1 cellular context compared by ENCODE assay signal in the genomic region with DNA sequence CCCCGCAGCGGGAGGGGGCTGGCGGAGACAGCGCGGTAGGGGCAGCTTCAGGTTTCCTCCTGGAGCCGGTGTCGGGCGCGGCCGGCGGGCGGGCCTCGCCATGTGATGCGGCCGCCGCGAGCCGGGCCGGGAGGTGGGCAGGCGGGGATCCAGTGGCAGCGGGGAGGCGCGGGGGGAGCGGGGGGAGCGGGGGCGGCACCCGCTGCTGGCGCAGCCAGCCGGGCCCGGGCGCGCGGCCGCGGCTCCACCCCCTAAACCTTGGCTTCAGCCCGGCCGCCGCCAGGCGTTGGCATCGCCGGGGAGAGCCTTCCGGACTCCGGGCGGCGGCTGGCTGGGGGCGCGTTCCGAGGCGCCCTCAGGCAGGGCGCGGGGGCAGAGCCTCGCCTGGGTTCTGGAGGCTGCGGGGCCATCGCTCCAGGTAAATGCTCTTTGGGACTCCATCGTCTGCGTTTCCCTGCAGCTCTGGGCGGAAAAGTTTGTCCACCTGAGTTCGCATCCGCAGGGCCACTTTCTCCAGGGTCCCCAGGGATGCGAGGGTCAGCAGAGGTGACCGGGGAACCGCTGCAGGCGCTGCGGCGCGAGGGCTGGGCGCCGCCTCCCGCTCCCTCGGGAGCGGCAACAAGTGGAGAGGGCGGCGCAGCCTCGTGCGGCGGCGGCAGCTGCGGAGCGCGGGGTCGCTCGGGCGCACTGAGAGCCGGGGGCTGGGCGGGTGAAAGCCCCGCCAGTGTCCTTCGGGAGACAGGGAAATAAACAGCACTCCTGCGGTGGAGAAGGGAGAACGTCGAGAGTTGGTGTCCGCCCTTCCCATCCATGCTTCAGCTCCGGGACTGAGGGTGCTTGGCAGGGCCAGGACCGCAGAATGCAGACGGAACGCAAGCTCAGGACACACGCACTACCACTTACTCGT.
TF ChIP-seq lines count a peak whose summit lies in the region.

A gene with protein sequence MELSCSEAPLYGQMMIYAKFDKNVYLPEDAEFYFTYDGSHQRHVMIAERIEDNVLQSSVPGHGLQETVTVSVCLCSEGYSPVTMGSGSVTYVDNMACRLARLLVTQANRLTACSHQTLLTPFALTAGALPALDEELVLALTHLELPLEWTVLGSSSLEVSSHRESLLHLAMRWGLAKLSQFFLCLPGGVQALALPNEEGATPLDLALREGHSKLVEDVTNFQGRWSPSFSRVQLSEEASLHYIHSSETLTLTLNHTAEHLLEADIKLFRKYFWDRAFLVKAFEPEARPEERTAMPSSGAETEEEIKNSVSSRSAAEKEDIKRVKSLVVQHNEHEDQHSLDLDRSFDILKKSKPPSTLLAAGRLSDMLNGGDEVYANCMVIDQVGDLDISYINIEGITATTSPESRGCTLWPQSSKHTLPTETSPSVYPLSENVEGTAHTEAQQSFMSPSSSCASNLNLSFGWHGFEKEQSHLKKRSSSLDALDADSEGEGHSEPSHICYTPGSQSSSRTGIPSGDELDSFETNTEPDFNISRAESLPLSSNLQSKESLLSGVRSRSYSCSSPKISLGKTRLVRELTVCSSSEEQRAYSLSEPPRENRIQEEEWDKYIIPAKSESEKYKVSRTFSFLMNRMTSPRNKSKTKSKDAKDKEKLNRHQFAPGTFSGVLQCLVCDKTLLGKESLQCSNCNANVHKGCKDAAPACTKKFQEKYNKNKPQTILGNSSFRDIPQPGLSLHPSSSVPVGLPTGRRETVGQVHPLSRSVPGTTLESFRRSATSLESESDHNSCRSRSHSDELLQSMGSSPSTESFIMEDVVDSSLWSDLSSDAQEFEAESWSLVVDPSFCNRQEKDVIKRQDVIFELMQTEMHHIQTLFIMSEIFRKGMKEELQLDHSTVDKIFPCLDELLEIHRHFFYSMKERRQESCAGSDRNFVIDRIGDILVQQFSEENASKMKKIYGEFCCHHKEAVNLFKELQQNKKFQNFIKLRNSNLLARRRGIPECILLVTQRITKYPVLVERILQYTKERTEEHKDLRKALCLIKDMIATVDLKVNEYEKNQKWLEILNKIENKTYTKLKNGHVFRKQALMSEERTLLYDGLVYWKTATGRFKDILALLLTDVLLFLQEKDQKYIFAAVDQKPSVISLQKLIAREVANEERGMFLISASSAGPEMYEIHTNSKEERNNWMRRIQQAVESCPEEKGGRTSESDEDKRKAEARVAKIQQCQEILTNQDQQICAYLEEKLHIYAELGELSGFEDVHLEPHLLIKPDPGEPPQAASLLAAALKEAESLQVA (N-terminal part only) (plus strand): TSS at position 292 of the 907 bp plus-strand sequence. CDS start 58,656 bp downstream, outside the sequence.

TF ChIP-seq in GM12878, 131 proteins besides CTCF, POLR2A, EP300 and RAD21 (continues in another document):
- TF ChIP-seq HDAC6 (IDR thresholded peaks at IDR 0.05; ENCODE audit: unreplicated experiment) = no peak
- no peak for TF ChIP-seq MYB (IDR thresholded peaks at IDR 0.05; ENCODE audit: borderline replicate concordance, low read depth, low read length)
- TF ChIP-seq, protein P1, sequence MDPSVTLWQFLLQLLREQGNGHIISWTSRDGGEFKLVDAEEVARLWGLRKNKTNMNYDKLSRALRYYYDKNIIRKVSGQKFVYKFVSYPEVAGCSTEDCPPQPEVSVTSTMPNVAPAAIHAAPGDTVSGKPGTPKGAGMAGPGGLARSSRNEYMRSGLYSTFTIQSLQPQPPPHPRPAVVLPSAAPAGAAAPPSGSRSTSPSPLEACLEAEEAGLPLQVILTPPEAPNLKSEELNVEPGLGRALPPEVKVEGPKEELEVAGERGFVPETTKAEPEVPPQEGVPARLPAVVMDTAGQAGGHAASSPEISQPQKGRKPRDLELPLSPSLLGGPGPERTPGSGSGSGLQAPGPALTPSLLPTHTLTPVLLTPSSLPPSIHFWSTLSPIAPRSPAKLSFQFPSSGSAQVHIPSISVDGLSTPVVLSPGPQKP (IDR thresholded peaks at IDR 0.05; ENCODE audit: low read depth, low read length) = no peak
- TF ChIP-seq, protein P2, sequence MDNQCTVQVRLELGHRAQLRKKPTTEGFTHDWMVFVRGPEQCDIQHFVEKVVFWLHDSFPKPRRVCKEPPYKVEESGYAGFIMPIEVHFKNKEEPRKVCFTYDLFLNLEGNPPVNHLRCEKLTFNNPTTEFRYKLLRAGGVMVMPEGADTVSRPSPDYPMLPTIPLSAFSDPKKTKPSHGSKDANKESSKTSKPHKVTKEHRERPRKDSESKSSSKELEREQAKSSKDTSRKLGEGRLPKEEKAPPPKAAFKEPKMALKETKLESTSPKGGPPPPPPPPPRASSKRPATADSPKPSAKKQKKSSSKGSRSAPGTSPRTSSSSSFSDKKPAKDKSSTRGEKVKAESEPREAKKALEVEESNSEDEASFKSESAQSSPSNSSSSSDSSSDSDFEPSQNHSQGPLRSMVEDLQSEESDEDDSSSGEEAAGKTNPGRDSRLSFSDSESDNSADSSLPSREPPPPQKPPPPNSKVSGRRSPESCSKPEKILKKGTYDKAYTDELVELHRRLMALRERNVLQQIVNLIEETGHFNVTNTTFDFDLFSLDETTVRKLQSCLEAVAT (IDR thresholded peaks at IDR 0.05) = no peak
- TF ChIP-seq, protein P3, sequence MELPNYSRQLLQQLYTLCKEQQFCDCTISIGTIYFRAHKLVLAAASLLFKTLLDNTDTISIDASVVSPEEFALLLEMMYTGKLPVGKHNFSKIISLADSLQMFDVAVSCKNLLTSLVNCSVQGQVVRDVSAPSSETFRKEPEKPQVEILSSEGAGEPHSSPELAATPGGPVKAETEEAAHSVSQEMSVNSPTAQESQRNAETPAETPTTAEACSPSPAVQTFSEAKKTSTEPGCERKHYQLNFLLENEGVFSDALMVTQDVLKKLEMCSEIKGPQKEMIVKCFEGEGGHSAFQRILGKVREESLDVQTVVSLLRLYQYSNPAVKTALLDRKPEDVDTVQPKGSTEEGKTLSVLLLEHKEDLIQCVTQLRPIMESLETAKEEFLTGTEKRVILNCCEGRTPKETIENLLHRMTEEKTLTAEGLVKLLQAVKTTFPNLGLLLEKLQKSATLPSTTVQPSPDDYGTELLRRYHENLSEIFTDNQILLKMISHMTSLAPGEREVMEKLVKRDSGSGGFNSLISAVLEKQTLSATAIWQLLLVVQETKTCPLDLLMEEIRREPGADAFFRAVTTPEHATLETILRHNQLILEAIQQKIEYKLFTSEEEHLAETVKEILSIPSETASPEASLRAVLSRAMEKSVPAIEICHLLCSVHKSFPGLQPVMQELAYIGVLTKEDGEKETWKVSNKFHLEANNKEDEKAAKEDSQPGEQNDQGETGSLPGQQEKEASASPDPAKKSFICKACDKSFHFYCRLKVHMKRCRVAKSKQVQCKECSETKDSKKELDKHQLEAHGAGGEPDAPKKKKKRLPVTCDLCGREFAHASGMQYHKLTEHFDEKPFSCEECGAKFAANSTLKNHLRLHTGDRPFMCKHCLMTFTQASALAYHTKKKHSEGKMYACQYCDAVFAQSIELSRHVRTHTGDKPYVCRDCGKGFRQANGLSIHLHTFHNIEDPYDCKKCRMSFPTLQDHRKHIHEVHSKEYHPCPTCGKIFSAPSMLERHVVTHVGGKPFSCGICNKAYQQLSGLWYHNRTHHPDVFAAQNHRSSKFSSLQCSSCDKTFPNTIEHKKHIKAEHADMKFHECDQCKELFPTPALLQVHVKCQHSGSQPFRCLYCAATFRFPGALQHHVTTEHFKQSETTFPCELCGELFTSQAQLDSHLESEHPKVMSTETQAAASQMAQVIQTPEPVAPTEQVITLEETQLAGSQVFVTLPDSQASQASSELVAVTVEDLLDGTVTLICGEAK (IDR thresholded peaks at IDR 0.05; ENCODE audit: borderline replicate concordance) = no peak
- peak; percentile 49; the same call in 1 of the 2 replicates for TF ChIP-seq DPF2 (IDR thresholded peaks at IDR 0.05)
- TF ChIP-seq GATAD2B (conservative IDR thresholded peaks at IDR 0.05; ENCODE audit: low read depth) = peak; percentile 46
- TF ChIP-seq BHLHE40 (IDR thresholded peaks at IDR 0.05; ENCODE audit: borderline replicate concordance in 1 of 2, low read depth in 2 of 2, low read length in 1 of 2) = peak in 1 of 2 experiments; percentile 59; a peak in 2 of 4 replicates
- TF ChIP-seq ZSCAN29 (IDR thresholded peaks at IDR 0.05) = no peak
- TF ChIP-seq, protein P4, sequence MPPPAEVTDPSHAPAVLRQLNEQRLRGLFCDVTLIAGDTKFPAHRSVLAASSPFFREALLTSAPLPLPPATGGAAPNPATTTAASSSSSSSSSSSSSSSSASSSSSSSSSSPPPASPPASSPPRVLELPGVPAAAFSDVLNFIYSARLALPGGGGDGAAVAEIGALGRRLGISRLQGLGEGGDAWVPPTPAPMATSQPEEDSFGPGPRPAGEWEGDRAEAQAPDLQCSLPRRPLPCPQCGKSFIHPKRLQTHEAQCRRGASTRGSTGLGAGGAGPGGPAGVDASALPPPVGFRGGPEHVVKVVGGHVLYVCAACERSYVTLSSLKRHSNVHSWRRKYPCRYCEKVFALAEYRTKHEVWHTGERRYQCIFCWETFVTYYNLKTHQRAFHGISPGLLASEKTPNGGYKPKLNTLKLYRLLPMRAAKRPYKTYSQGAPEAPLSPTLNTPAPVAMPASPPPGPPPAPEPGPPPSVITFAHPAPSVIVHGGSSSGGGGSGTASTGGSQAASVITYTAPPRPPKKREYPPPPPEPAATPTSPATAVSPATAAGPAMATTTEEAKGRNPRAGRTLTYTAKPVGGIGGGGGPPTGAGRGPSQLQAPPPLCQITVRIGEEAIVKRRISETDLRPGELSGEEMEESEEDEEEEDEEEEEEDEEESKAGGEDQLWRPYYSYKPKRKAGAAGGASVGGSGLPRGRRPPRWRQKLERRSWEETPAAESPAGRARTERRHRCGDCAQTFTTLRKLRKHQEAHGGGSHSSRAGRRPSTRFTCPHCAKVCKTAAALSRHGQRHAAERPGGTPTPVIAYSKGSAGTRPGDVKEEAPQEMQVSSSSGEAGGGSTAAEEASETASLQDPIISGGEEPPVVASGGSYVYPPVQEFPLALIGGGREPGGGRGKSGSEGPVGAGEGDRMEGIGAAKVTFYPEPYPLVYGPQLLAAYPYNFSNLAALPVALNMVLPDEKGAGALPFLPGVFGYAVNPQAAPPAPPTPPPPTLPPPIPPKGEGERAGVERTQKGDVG (CRISPR knock-in tag; IDR thresholded peaks at IDR 0.05) = no peak
- TF ChIP-seq POLR2AphosphoS5 (IDR thresholded peaks at IDR 0.05; ENCODE audit: low read length) = no peak
- TF ChIP-seq LARP7 (IDR thresholded peaks at IDR 0.05) = peak; percentile 39; the same call in 1 of the 2 replicates
- TF ChIP-seq EGR1 (IDR thresholded peaks at IDR 0.05; ENCODE audit: borderline replicate concordance in 1 of 2, low read depth in 2 of 2, low read length in 2 of 2) = 0 out of 3 replicates have a peak, but pooled peaks of 1 of the 2 experiments have one; percentile 5
- TF ChIP-seq JUNB (IDR thresholded peaks at IDR 0.05) = no peak
- TF ChIP-seq TCF7 (IDR thresholded peaks at IDR 0.05; ENCODE audit: borderline replicate concordance) = no peak
- peak; percentile 72 for TF ChIP-seq NR2F1 (conservative IDR thresholded peaks at IDR 0.05)
- no peak for TF ChIP-seq ATF7 (IDR thresholded peaks at IDR 0.05; ENCODE audit: low read depth)
- TF ChIP-seq CHD4 (IDR thresholded peaks at IDR 0.05) = no peak
- peak; percentile 53 for TF ChIP-seq SUZ12 (IDR thresholded peaks at IDR 0.05; ENCODE audit: unreplicated experiment)
- TF ChIP-seq SRF (IDR thresholded peaks at IDR 0.05; ENCODE audit: low read depth in 2 of 2, low read length in 2 of 2) = no peak
- no peak for TF ChIP-seq NR2C2 (IDR thresholded peaks at IDR 0.05; ENCODE audit: borderline replicate concordance, control insufficient read depth, insufficient read length, low read depth)
- TF ChIP-seq, protein P5, sequence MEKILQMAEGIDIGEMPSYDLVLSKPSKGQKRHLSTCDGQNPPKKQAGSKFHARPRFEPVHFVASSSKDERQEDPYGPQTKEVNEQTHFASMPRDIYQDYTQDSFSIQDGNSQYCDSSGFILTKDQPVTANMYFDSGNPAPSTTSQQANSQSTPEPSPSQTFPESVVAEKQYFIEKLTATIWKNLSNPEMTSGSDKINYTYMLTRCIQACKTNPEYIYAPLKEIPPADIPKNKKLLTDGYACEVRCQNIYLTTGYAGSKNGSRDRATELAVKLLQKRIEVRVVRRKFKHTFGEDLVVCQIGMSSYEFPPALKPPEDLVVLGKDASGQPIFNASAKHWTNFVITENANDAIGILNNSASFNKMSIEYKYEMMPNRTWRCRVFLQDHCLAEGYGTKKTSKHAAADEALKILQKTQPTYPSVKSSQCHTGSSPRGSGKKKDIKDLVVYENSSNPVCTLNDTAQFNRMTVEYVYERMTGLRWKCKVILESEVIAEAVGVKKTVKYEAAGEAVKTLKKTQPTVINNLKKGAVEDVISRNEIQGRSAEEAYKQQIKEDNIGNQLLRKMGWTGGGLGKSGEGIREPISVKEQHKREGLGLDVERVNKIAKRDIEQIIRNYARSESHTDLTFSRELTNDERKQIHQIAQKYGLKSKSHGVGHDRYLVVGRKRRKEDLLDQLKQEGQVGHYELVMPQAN (conservative IDR thresholded peaks at IDR 0.05) = 0 out of 2 replicates have a peak, but pooled peaks have one; percentile 1
- TF ChIP-seq RCOR1 (conservative IDR thresholded peaks at IDR 0.05; ENCODE audit: low read depth, low read length) = no peak
- TF ChIP-seq SREBF1 (IDR thresholded peaks at IDR 0.05; ENCODE audit: low read length) = no peak
- TF ChIP-seq MYC (IDR thresholded peaks at IDR 0.05; ENCODE audit: insufficient read depth, insufficient read length, insufficient replicate concordance, low read length, severe bottlenecking) = no peak
- TF ChIP-seq SIX5 (IDR thresholded peaks at IDR 0.05; ENCODE audit: low read depth, low read length, severe bottlenecking) = no peak
- peak; percentile 48 for TF ChIP-seq MEF2B (IDR thresholded peaks at IDR 0.05; ENCODE audit: partially characterized antibody, poor library complexity, severe bottlenecking)
- no peak for TF ChIP-seq KAT2A (conservative IDR thresholded peaks at IDR 0.05; ENCODE audit: control insufficient read depth, low read depth, low read length)
- TF ChIP-seq, protein P6, sequence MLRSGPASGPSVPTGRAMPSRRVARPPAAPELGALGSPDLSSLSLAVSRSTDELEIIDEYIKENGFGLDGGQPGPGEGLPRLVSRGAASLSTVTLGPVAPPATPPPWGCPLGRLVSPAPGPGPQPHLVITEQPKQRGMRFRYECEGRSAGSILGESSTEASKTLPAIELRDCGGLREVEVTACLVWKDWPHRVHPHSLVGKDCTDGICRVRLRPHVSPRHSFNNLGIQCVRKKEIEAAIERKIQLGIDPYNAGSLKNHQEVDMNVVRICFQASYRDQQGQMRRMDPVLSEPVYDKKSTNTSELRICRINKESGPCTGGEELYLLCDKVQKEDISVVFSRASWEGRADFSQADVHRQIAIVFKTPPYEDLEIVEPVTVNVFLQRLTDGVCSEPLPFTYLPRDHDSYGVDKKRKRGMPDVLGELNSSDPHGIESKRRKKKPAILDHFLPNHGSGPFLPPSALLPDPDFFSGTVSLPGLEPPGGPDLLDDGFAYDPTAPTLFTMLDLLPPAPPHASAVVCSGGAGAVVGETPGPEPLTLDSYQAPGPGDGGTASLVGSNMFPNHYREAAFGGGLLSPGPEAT (IDR thresholded peaks at IDR 0.05; ENCODE audit: low read depth) = no peak
- TF ChIP-seq JUND (IDR thresholded peaks at IDR 0.05; ENCODE audit: low read depth, low read length) = no peak
- TF ChIP-seq SP1 (IDR thresholded peaks at IDR 0.05; ENCODE audit: low read depth, low read length) = no peak
- no peak for TF ChIP-seq KDM1A (IDR thresholded peaks at IDR 0.05; ENCODE audit: borderline replicate concordance)
- TF ChIP-seq ZNF207 (IDR thresholded peaks at IDR 0.05; ENCODE audit: borderline replicate concordance) = no peak
- TF ChIP-seq, protein P7, sequence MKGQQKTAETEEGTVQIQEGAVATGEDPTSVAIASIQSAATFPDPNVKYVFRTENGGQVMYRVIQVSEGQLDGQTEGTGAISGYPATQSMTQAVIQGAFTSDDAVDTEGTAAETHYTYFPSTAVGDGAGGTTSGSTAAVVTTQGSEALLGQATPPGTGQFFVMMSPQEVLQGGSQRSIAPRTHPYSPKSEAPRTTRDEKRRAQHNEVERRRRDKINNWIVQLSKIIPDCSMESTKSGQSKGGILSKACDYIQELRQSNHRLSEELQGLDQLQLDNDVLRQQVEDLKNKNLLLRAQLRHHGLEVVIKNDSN (IDR thresholded peaks at IDR 0.05; ENCODE audit: borderline replicate concordance, extremely low read length, insufficient read depth, low read depth, low read length) = no peak
